ENCODE assay signal across 8 cellular contexts in the genomic region with DNA sequence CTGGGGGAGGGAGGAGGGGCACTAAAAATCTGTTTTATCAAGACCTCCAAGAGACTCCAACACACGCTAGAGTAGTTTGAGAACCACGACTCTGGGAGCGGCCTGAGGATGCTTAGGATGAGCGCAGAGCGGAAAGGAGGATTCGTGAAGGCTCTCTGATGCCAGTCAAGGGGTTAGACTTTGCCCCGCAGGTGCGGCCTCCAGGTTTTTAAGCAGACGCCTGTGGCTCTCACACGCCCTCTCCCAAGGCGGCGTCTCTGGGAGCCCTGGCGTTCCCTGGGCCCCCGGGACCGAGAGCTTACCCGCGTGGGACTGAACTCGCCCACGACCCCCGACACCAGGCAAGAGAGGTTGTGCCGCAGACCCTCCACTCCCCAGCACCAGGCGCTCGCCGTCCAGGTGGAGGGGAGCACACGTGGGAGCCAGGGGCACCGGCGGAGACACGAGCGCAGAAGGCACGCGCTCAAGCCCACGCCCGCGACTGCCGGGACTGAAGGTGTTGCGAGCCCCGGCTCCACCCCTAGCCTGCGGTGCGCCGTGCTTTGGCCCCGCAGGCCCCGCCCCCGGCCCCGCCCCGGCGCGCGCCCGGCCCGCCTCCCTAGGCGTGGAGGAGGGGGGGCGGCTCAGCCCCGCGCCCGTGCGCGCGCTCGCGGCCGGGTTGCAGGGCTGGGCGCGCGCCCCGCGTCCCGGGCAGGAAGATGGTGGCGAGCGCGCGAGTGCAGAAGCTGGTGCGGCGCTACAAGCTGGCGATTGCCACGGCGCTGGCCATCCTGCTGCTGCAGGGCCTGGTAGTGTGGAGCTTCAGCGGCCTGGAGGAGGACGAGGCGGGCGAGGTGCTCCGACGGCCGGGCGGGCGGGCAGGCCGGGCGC. TPM values are rescaled to one million over a fixed set of nuclear protein-coding genes. Genes with fewer than 3 reads are reported as not detected.
DNase-seq lines count a peak whose midpoint lies in the region; ATAC-seq, FAIRE-seq and TF ChIP-seq lines count a peak whose summit lies in the region.

A gene (plus strand): TSS at position 684 of the 870 bp plus-strand sequence. CDS start 15 bp downstream, at position 699.

- ATAC-seq in HCT116 (peak; percentile 92), pancreas (peak; percentile 95 to 97 (median 96))
- ATAC-seq in activated naive CD4-positive, alpha-beta T cell treated with anti-CD3 and anti-CD28 coated beads, Interleukin-2, amount 50 U/mL, for 72 hours, result peak; percentile 90 to 95

- RAD21 ChIA-PET in HCT116 (lab: Charles Lee; ENCODE audit: low non-redundant PET in 1 of 2, low total read pairs in 2 of 2, uncharacterized antibody in 2 of 2, unreplicated experiment in 2 of 2), result no interaction called here

- no peaks in the 10 kb centered on the region for H3K9me3 Mint-ChIP-seq in activated naive CD4-positive, alpha-beta T cell treated with anti-CD3 and anti-CD28 coated beads, Interleukin-2, amount 50 U/mL, for 72 hours

- H3K9ac ChIP-seq in HCT116 (ENCODE audit: low read length), result peak within 1 kb of the TSS; percentile 96

- H2AFZ ChIP-seq in HCT116 (ENCODE audit: low read depth, low read length, poor library complexity, severe bottlenecking), result peak within 1 kb of the TSS; percentile 27

- TF ChIP-seq POLR2A in HCT116 (IDR thresholded peaks at IDR 0.05; ENCODE audit: borderline replicate concordance, extremely low read depth, insufficient read depth, insufficient read length) (peak; percentile 77), NB4 (IDR thresholded peaks at IDR 0.05; ENCODE audit: extremely low read depth, insufficient read length) (peak; percentile 61), thyroid gland (IDR thresholded peaks at IDR 0.05) (peak in 1 of 2 donors; percentile 75)

- H3K9me2 ChIP-seq in HCT116 (ENCODE audit: insufficient read depth), result no peaks in the 10 kb centered on the region

- TSS peak; percentile 78 for BruUV-seq in HCT116 (replicated peaks; lab: Mats Ljungman, UMichigan)

- DNase-seq in GF-D8 (lab: John Stamatoyannopoulos, UW), result peak; percentile 37
- peak; percentile 57 for DNase-seq in HCT116 (ENCODE audit: low read depth, low spot score)
- DNase-seq in NB4 (ENCODE audit: low read depth), result peak; percentile 90
- peak; percentile 80 for DNase-seq in SKM-1 treated with dmso at 0.1 percent for 144 hours (lab: John Stamatoyannopoulos, UW; ENCODE audit: unreplicated experiment)
- DNase-seq in activated naive CD4-positive, alpha-beta T cell treated with anti-CD3 and anti-CD28 coated beads, Interleukin-2, amount 50 U/mL, for 72 hours (ENCODE audit: low spot score in 2 of 2), result peak; percentile 91 to 94
- DNase-seq in head of caudate nucleus, result peak; percentile 57 to 95 (median 87)
- peak; percentile 81 to 97 (median 90) for DNase-seq in pancreas
- peak; percentile 87 to 89 for DNase-seq in thyroid gland

- no peaks in the 10 kb centered on the region for H3K36me3 ChIP-seq in HCT116 (ENCODE audit: control insufficient read depth in 1 of 2, insufficient read depth in 2 of 2, low read length in 2 of 2)
- H3K36me3 ChIP-seq in pancreas, result no peaks in the 10 kb centered on the region
- no peaks in the 10 kb centered on the region for H3K36me3 ChIP-seq in thyroid gland

- peak within 1 kb of the TSS; percentile 83 to 94 for H3K27ac Mint-ChIP-seq in activated naive CD4-positive, alpha-beta T cell treated with anti-CD3 and anti-CD28 coated beads, Interleukin-2, amount 50 U/mL, for 72 hours

- peak within 1 kb of the TSS; percentile 89 to 90 for H3K4me3 ChIP-seq in HCT116 (replicated peaks in 1 of 2; ENCODE audit: low read depth in 1 of 2, low read length in 2 of 2)
- peak within 1 kb of the TSS; percentile 78 for H3K4me3 ChIP-seq in NB4 (ENCODE audit: low read depth, low read length)
- peak within 1 kb of the TSS; percentile 63 to 86 (median 79) for H3K4me3 ChIP-seq in pancreas
- peak within 1 kb of the TSS in 2 of 3 donors; percentile 62 to 85 for H3K4me3 ChIP-seq in thyroid gland (replicated peaks in 1 of 3)

- FAIRE-seq in pancreas (lab: Jason Lieb, UNC), result no peak

- intact Hi-C loops in HCT116 (cut with micrococcal nuclease) (no loop called here), head of caudate nucleus (cut with DNase I) (no loop called here), pancreas (cut with DNase I) (no loop called here), thyroid gland (cut with DNase I) (no loop called here)

- H3K27me3 ChIP-seq in HCT116 (ENCODE audit: insufficient read depth, low read length), result no peaks in the 10 kb centered on the region
- H3K27me3 ChIP-seq in pancreas, result no peaks in the 10 kb centered on the region
- no peaks in the 10 kb centered on the region for H3K27me3 ChIP-seq in thyroid gland

- H3K27ac ChIP-seq in HCT116 (ENCODE audit: low read depth, low read length) (peak within 1 kb of the TSS; percentile 84; the same call in 1 of the 2 replicates), pancreas (peak within 1 kb of the TSS in 2 of 4 donors; percentile 4 to 39), thyroid gland (peak within 1 kb of the TSS in 2 of 3 donors; percentile 3 to 24)

- CTCF ChIA-PET in HCT116 (lab: Charles Lee), result interaction anchor here (0.6 to 2.2 kb wide), 3 partner anchors 16 to 145 kb away, joined by 3 to 7 read pairs (median 6); a partner anchor contains a TSS

- peaks cover 40% of the 10 kb centered on the region for H3K79me2 ChIP-seq in HCT116 (ENCODE audit: insufficient read depth, low read length)

- H3K4me1 ChIP-seq in HCT116 (ENCODE audit: control insufficient read depth in 1 of 2, insufficient read depth in 2 of 2, low read length in 2 of 2) (peaks cover 12 to 34% of the 10 kb centered on the region in 2 experiments), pancreas (peaks cover 0 to 3% (median 3%) of the 10 kb centered on the region in 3 donors), thyroid gland (peaks cover 15 to 17% of the 10 kb centered on the region in 2 donors)

- H3K9me3 ChIP-seq in HCT116 (ENCODE audit: control insufficient read depth in 1 of 2, insufficient read depth in 1 of 2, low read depth in 1 of 2, low read length in 2 of 2), result no peaks in the 10 kb centered on the region
- H3K9me3 ChIP-seq in pancreas, result no peaks in the 10 kb centered on the region
- H3K9me3 ChIP-seq in thyroid gland, result no peaks in the 10 kb centered on the region

- H3K36me3 Mint-ChIP-seq in activated naive CD4-positive, alpha-beta T cell treated with anti-CD3 and anti-CD28 coated beads, Interleukin-2, amount 50 U/mL, for 72 hours, result no peaks in the 10 kb centered on the region

- no peak for TF ChIP-seq RAD21 in HCT116 (IDR thresholded peaks at IDR 0.05; ENCODE audit: low read depth)

- no peaks in the 10 kb centered on the region for H4K20me1 ChIP-seq in HCT116 (ENCODE audit: insufficient read depth)

- POLR2A ChIA-PET in HCT116 (lab: Charles Lee), result interaction anchor here (1.0 to 1.2 kb wide), 2 partner anchors 16 to 23 kb away, joined by 3 to 5 read pairs; no protein-coding TSS in a partner anchor

- H3K4me2 ChIP-seq in HCT116 (ENCODE audit: low read length), result peak within 1 kb of the TSS; percentile 100

- no peak for TF ChIP-seq CTCF in HCT116 (IDR thresholded peaks at IDR 0.05 in 2 of 3, conservative IDR thresholded peaks at IDR 0.05 in 1 of 3; ENCODE audit: borderline replicate concordance in 1 of 3, insufficient read depth in 1 of 3, low read depth in 2 of 3, low read length in 2 of 3)
- TF ChIP-seq CTCF in NB4 (IDR thresholded peaks at IDR 0.05; ENCODE audit: low read depth, low read length), result no peak
- TF ChIP-seq CTCF in pancreas (IDR thresholded peaks at IDR 0.05), result no peak
- TF ChIP-seq CTCF in thyroid gland (IDR thresholded peaks at IDR 0.05), result no peak

- WGBS in pancreas, 2 donors, result 2% methylated on average over 60 to 87 of the region's 87 CpGs
- WGBS in thyroid gland, 2 donors, result 3 to 25% methylated on average over 10 to 33 of the region's 87 CpGs

TF ChIP-seq in HCT116, 20 proteins besides CTCF, POLR2A, EP300 and RAD21 (continues in another document):
- TF ChIP-seq ZNF274 (IDR thresholded peaks at IDR 0.05; ENCODE audit: low read depth, low read length), result no peak
- no peak for TF ChIP-seq EZH2phosphoT487 (IDR thresholded peaks at IDR 0.05; ENCODE audit: borderline replicate concordance)
- no peak for TF ChIP-seq JUND (IDR thresholded peaks at IDR 0.05)
- TF ChIP-seq EGR1 (IDR thresholded peaks at IDR 0.05; ENCODE audit: low read depth), result no peak
- TF ChIP-seq EZH2 (IDR thresholded peaks at IDR 0.05), result no peak
- TF ChIP-seq, protein P1, sequence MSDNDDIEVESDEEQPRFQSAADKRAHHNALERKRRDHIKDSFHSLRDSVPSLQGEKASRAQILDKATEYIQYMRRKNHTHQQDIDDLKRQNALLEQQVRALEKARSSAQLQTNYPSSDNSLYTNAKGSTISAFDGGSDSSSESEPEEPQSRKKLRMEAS (IDR thresholded peaks at IDR 0.05), result peak; percentile 90
- no peak for TF ChIP-seq CEBPB (IDR thresholded peaks at IDR 0.05; ENCODE audit: low read depth)
- peak; percentile 96 for TF ChIP-seq POLR2AphosphoS5 (IDR thresholded peaks at IDR 0.05; ENCODE audit: low read depth, low read length)
- TF ChIP-seq, protein P2, sequence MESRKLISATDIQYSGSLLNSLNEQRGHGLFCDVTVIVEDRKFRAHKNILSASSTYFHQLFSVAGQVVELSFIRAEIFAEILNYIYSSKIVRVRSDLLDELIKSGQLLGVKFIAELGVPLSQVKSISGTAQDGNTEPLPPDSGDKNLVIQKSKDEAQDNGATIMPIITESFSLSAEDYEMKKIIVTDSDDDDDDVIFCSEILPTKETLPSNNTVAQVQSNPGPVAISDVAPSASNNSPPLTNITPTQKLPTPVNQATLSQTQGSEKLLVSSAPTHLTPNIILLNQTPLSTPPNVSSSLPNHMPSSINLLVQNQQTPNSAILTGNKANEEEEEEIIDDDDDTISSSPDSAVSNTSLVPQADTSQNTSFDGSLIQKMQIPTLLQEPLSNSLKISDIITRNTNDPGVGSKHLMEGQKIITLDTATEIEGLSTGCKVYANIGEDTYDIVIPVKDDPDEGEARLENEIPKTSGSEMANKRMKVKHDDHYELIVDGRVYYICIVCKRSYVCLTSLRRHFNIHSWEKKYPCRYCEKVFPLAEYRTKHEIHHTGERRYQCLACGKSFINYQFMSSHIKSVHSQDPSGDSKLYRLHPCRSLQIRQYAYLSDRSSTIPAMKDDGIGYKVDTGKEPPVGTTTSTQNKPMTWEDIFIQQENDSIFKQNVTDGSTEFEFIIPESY (IDR thresholded peaks at IDR 0.05; ENCODE audit: extremely low read depth, insufficient replicate concordance, low read length), result no peak
- no peak for TF ChIP-seq SIN3A (IDR thresholded peaks at IDR 0.05; ENCODE audit: low read depth)
- TF ChIP-seq ZFX (IDR thresholded peaks at IDR 0.05), result no peak
- TF ChIP-seq FOSL1 (IDR thresholded peaks at IDR 0.05; ENCODE audit: low read depth), result no peak
- TF ChIP-seq YY1 (IDR thresholded peaks at IDR 0.05; ENCODE audit: extremely low read depth, insufficient replicate concordance, low read depth, low read length), result peak; percentile 82

RNA-seq across cellular contexts. Expression of the gene that starts here (rescaled TPM):
- total RNA-seq in HCT116 (2021; ENCODE audit: unreplicated experiment), result 37.5 TPM
- polyA plus RNA-seq in HCT116 (2012), result 30.3 and 34.3 TPM in 2 replicates
- 10 to 100 TPM; 31.5 to 32.7 TPM for total RNA-seq in activated naive CD4-positive, alpha-beta T cell treated with anti-CD3 and anti-CD28 coated beads, Interleukin-2, amount 50 U/mL, for 72 hours
- 10 to 100 TPM in 5 of 6 donors, 1 to 10 TPM in 1; 9.8 to 15.0 (median 11.7) TPM for total RNA-seq in pancreas
- 10 to 100 TPM; 15.2 to 15.5 TPM for polyA plus RNA-seq in pancreas
- total RNA-seq in thyroid gland, result 10 to 100 TPM; 22.4 to 33.4 (median 28.8) TPM

Comparison
In these comparisons a context has a peak if more than half of its experiments do, and no peak if none do; other contexts are left out.
1. DNase-seq: peak in every context shown above with its lines; median percentile 92 in activated naive CD4-positive, alpha-beta T cell treated with anti-CD3 and anti-CD28 coated beads, Interleukin-2, amount 50 U/mL, for 72 hours; 90 in pancreas; 90 in NB4; 88 in thyroid gland; 87 in head of caudate nucleus; 80 in SKM-1 treated with dmso at 0.1 percent for 144 hours; 57 in HCT116; 37 in GF-D8.